ENCODE assay signal across 8 cellular contexts in genomic region chr12:118164798-118165486, GRCh38. TPM values are rescaled to one million over a fixed set of nuclear protein-coding genes. Genes with fewer than 3 reads are reported as not detected.
DNase-seq lines count a peak whose midpoint lies in the region; ATAC-seq and TF ChIP-seq lines count a peak whose summit lies in the region.

No MANE protein-coding gene starts in this region.

- H3K27ac ChIP-seq in ascending aorta (no peak overlapping the region), right lobe of liver (no peak overlapping the region)

- H3K36me3 ChIP-seq in ascending aorta (peaks cover 33 to 48% of the 10 kb centered on the region in 2 donors), right lobe of liver (peaks cover 0 to 36% (median 14%) of the 10 kb centered on the region in 4 donors)

- H3K9me3 ChIP-seq in ascending aorta (no peaks in the 10 kb centered on the region), right lobe of liver (no peaks in the 10 kb centered on the region)

- no peak overlapping the region for H3K4me3 ChIP-seq in ascending aorta
- H3K4me3 ChIP-seq in right lobe of liver: no peak overlapping the region

- DNase-seq in NCI-H510A treated with DMSO at 0.1 percent for 48 hours (lab: John Stamatoyannopoulos, UW): peak; percentile 68
- DNase-seq in NCI-H510A (lab: John Stamatoyannopoulos, UW): no peak
- peak; percentile 37 for DNase-seq in M059J (ENCODE audit: low read depth)
- DNase-seq in ascending aorta (ENCODE audit: low spot score in 2 of 2): no peak
- DNase-seq in right lobe of liver: no peak
- DNase-seq in T-helper 1 cell: no peak
- DNase-seq in activated CD4-positive, CD25-positive, alpha-beta regulatory T cell treated with anti-CD3 and anti-CD28 coated beads, Interleukin-2, amount 50 U/mL, for 72 hours: no peak
- no peak for DNase-seq in NCI-H2081 treated with DMSO at 0.1 percent for 48 hours (lab: John Stamatoyannopoulos, UW)

- H3K27me3 ChIP-seq in ascending aorta (no peaks in the 10 kb centered on the region), right lobe of liver (no peaks in the 10 kb centered on the region)

- WGBS in right lobe of liver (ENCODE audit: insufficient coverage, low coverage, low lambda C conversion rate, missing lambda C conversion rate): 56% methylated on average over 6 of the region's 6 CpGs

- intact Hi-C loops in ascending aorta (cut with DNase I): no loop called here
- intact Hi-C loops in right lobe of liver (cut with DNase I): no loop called here

- ATAC-seq in right lobe of liver: peak; percentile 62 to 74 (median 65)

- H3K4me1 ChIP-seq in ascending aorta: no peaks in the 10 kb centered on the region
- H3K4me1 ChIP-seq in right lobe of liver: no peaks in the 10 kb centered on the region

- TF ChIP-seq CTCF in ascending aorta (IDR thresholded peaks at IDR 0.05) (peak in 2 of 3 experiments; percentile 20 to 42), right lobe of liver (IDR thresholded peaks at IDR 0.05) (peak; percentile 32 to 48 (median 42))

- TF ChIP-seq POLR2A in right lobe of liver (IDR thresholded peaks at IDR 0.05): no peak

RNA-seq across cellular contexts. Expression of gene PEBP1, which starts 29.0 kb away (rescaled TPM):
- 251 and 299 TPM in 2 replicates for total RNA-seq in M059J (2014; rRNA removed; shearing (Covaris generic))
- total RNA-seq in ascending aorta (312 TPM), right lobe of liver (100 to 1,000 TPM; 511 to 916 (median 654) TPM)

Comparison
In these comparisons a context has a peak if more than half of its experiments do, and no peak if none do; other contexts are left out.
1. DNase-seq: peak in NCI-H510A treated with DMSO at 0.1 percent for 48 hours (single experiment) and M059J (single experiment); none in NCI-H510A (single experiment), ascending aorta (0 of 2), right lobe of liver (0 of 3), T-helper 1 cell (0 of 5), activated CD4-positive, CD25-positive, alpha-beta regulatory T cell treated with anti-CD3 and anti-CD28 coated beads, Interleukin-2, amount 50 U/mL, for 72 hours (single experiment) and NCI-H2081 treated with DMSO at 0.1 percent for 48 hours (single experiment).